In the genomic region with DNA sequence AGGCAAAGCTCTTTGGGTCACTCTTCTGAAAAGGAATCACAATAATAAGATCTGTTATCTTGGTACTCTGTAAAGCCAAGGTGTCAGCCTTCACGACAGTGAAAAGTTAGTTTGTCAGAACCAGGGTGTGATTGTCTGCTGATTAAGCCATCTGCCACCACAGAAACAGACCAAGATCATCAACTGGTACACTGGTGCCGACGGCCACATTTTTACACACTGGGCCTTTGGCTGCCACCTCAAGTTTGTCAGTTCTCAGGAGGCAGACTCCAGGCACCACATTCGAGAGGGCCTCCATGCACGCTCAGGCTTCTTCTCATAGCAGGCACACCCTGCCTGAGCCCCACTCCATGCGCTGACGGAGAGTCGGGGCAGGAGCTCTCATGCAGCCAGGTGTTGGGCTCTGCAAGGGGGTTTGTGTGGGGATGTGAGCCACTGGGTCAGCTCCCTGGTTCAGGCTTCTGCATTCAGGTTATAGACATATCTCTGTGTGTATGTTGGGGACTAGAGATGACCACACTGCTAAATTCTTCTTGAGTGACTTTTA, we compare ENCODE assay signal across 19 cellular contexts.
"Had no signal": no experiment of that assay in that cellular context is flagged by ENCODE, and none has a peak within 500 bp of the region (broad histone marks: within the 10 kb centered on the region; RNA-seq: fewer than 3 reads in every experiment).

No MANE protein-coding gene starts in this region.

- H3K4me3 Mint-ChIP-seq: activated CD4-positive, alpha-beta T cell treated with anti-CD3 and anti-CD28 coated beads, Interleukin-2, amount 10 ng/mL, durations not matched to agents 7 days and 5 days; activated naive CD8-positive, alpha-beta T cell treated with anti-CD3 and anti-CD28 coated beads, Interleukin-2, amount 10 ng/mL, durations not matched to agents 7 days and 5 days; activated T-cell treated with anti-CD3 and anti-CD28 coated beads, Interleukin-2, amount 50 U/mL, for 72 hours had no signal

- ATAC-seq: activated CD4-positive, CD25-positive, alpha-beta regulatory T cell treated with anti-CD3 and anti-CD28 coated beads, Interleukin-2, amount 50 U/mL, for 24 hours; activated T-cell treated with anti-CD3 and anti-CD28 coated beads, Interleukin-2, amount 50 U/mL, for 72 hours; body of pancreas; foreskin keratinocyte; left lobe of liver; psoas muscle; right cardiac atrium had no signal

- H3K79me2 ChIP-seq: hepatocyte had no signal

- H3K27ac ChIP-seq: body of pancreas, foreskin keratinocyte, hepatocyte, psoas muscle, thoracic aorta, upper lobe of left lung had no signal

- H3K4me3 ChIP-seq: body of pancreas, hepatocyte, lung, psoas muscle, thoracic aorta, upper lobe of left lung had no signal

- H3K27me3 Mint-ChIP-seq: activated CD4-positive, alpha-beta T cell treated with anti-CD3 and anti-CD28 coated beads, Interleukin-2, amount 10 ng/mL, durations not matched to agents 7 days and 5 days; activated naive CD8-positive, alpha-beta T cell treated with anti-CD3 and anti-CD28 coated beads, Interleukin-2, amount 10 ng/mL, durations not matched to agents 7 days and 5 days had no signal

- H3K27me3 ChIP-seq: body of pancreas, hepatocyte, upper lobe of left lung had no signal

- H3K4me1 ChIP-seq: body of pancreas, foreskin keratinocyte, psoas muscle had no signal

- H3K36me3 ChIP-seq: thoracic aorta had no signal

- H2AFZ ChIP-seq: hepatocyte had no signal

- DNase-seq: activated CD4-positive, alpha-beta T cell treated with anti-CD3 and anti-CD28 coated beads, Interleukin-2, amount 10 ng/mL, durations not matched to agents 7 days and 5 days; activated gamma-delta T cell; activated naive CD8-positive, alpha-beta T cell treated with anti-CD3 and anti-CD28 coated beads, Interleukin-2, amount 10 ng/mL, durations not matched to agents 7 days and 5 days; activated T-cell treated with anti-CD3 and anti-CD28 coated beads, Interleukin-2, amount 50 U/mL, for 72 hours; body of pancreas; caudate nucleus; foreskin keratinocyte; islet precursor cell; midbrain; psoas muscle; right cardiac atrium; stimulated activated CD4-positive, alpha-beta T cell treated with anti-CD3 and anti-CD28 coated beads, Interleukin-2, amount 100 ng/mL, for 24 hours; upper lobe of left lung had no signal

- H3K9me3 ChIP-seq: body of pancreas, psoas muscle, thoracic aorta, upper lobe of left lung had no signal

- H3K4me2 ChIP-seq: hepatocyte had no signal

- H3K9me3 Mint-ChIP-seq: activated CD4-positive, alpha-beta T cell treated with anti-CD3 and anti-CD28 coated beads, Interleukin-2, amount 10 ng/mL, durations not matched to agents 7 days and 5 days; activated naive CD8-positive, alpha-beta T cell treated with anti-CD3 and anti-CD28 coated beads, Interleukin-2, amount 10 ng/mL, durations not matched to agents 7 days and 5 days; activated T-cell treated with anti-CD3 and anti-CD28 coated beads, Interleukin-2, amount 50 U/mL, for 72 hours had no signal

- FAIRE-seq: colon had no signal

- H3K27ac Mint-ChIP-seq: activated CD4-positive, alpha-beta T cell treated with anti-CD3 and anti-CD28 coated beads, Interleukin-2, amount 10 ng/mL, durations not matched to agents 7 days and 5 days; activated naive CD8-positive, alpha-beta T cell treated with anti-CD3 and anti-CD28 coated beads, Interleukin-2, amount 10 ng/mL, durations not matched to agents 7 days and 5 days; activated T-cell treated with anti-CD3 and anti-CD28 coated beads, Interleukin-2, amount 50 U/mL, for 72 hours had no signal
